Comparison of ENCODE assay signal across 22 cellular contexts in the genomic region with DNA sequence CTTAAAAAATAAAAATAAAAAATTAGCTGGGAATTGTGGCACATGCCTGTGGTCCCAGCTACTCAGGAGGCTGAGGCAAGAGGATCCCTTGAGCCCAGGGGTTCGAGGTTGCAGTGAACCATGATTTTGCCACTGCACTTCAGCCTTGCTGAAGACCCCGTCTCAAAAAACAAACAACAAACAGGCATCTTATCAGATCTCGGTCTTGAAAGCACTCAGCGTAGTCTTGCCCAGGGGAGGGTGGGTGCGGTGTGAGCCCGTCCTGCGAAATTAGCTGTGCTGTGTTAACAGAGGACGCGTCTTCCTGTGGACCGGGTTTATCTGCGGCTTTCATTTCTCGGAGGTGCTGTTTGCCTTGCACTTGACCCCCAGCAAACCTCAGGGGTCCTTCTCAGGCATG. TPM values are rescaled to one million over a fixed set of nuclear protein-coding genes. Genes with fewer than 3 reads are reported as not detected.
DNase-seq lines count a peak whose midpoint lies in the region; ATAC-seq, FAIRE-seq and TF ChIP-seq lines count a peak whose summit lies in the region.
"Had no signal": no experiment of that assay in that cellular context is flagged by ENCODE, and none has a peak within 500 bp of the region (broad histone marks: within the 10 kb centered on the region; RNA-seq: fewer than 3 reads in every experiment).

No MANE protein-coding gene starts in this region.

- peak; percentile 25 for DNase-seq in activated effector memory CD4-positive, alpha-beta T cell treated with anti-CD3 and anti-CD28 coated beads, Interleukin-2, amount 50 U/mL, for 16 hours
- DNase-seq in activated effector memory CD4-positive, alpha-beta T cell treated with Interleukin-2 at 50 U/mL for 16 hours, result no peak
- DNase-seq in RWPE2 (ENCODE audit: low spot score) (peak; percentile 45), kidney (peak; percentile 26), sciatic nerve (ENCODE audit: low spot score) (peak; percentile 45), ovary (no peak)
- no peak for DNase-seq in activated CD8-positive, alpha-beta memory T cell treated with anti-CD3 and anti-CD28 coated beads, Interleukin-2, amount 50 U/mL, for 4 hours
- DNase-seq: CD4-positive, CD25-positive, alpha-beta regulatory T cell; CD8-positive, alpha-beta T cell; DMS153; DND-41; H9 had no signal

- ATAC-seq in RWPE2 (ENCODE audit: low read depth) (no peak), sciatic nerve (no peak), SK-N-SH treated with all-trans-retinoic acid at 6 μM for 48 hours (no peak)
- ATAC-seq: CD8-positive, alpha-beta T cell; GM23338; HCT116 had no signal

- 84 to 91% (median 88%) methylated on average over 12 of the region's 12 CpGs for WGBS in ovary, 3 donors

- no peak for TF ChIP-seq EP300 in ovary (IDR thresholded peaks at IDR 0.05)

- H3K4me1 ChIP-seq in RWPE2 (ENCODE audit: insufficient read depth, poor library complexity, severe bottlenecking) (peaks cover 11% of the 10 kb centered on the region), kidney (ENCODE audit: control insufficient read depth in 1 of 2, insufficient read depth in 1 of 2, low read depth in 1 of 2, low read length in 2 of 2) (peaks cover 5 to 9% of the 10 kb centered on the region in 2 donors), ovary (ENCODE audit: insufficient read depth) (peaks cover 5% of the 10 kb centered on the region)

- no peak for FAIRE-seq in kidney (lab: Jason Lieb, UNC)
- FAIRE-seq: A204.1, G401.6, GM12892 had no signal

- H3K27me3 ChIP-seq in RWPE2 (ENCODE audit: insufficient read depth, poor library complexity, severe bottlenecking), result no peaks in the 10 kb centered on the region
- no peaks in the 10 kb centered on the region for H3K27me3 ChIP-seq in ovary
- H3K27me3 ChIP-seq: BLaER1 had no signal

- H3K4me3 ChIP-seq in RWPE2 (ENCODE audit: severe bottlenecking) (no peak overlapping the region), kidney (ENCODE audit: low read length in 2 of 2) (no peak overlapping the region), ovary (no peak overlapping the region)
- H3K4me3 ChIP-seq: BLaER1, GM23338 had no signal

- TF ChIP-seq POLR2A in ovary (IDR thresholded peaks at IDR 0.05), result no peak

- H3K9me3 ChIP-seq in RWPE2 (ENCODE audit: severe bottlenecking) (no peaks in the 10 kb centered on the region), kidney (ENCODE audit: control insufficient read depth in 1 of 2, low read length in 2 of 2) (no peaks in the 10 kb centered on the region), ovary (no peaks in the 10 kb centered on the region)
- H3K9me3 ChIP-seq: BLaER1, Caco-2 had no signal

- H3K27ac ChIP-seq in RWPE2 (ENCODE audit: poor library complexity, severe bottlenecking) (no peak overlapping the region), kidney (ENCODE audit: low read depth in 2 of 2, low read length in 2 of 2) (no peak overlapping the region), ovary (no peak overlapping the region)
- H3K27ac ChIP-seq: 22Rv1, BLaER1, C4-2B had no signal

- intact Hi-C loops in kidney (cut with DNase I) (no loop called here), sciatic nerve (cut with DNase I) (no loop called here), ovary (cut with DNase I) (no loop called here)

- no peak for TF ChIP-seq CTCF in RWPE2 (IDR thresholded peaks at IDR 0.05; ENCODE audit: poor library complexity, severe bottlenecking)
- TF ChIP-seq CTCF in kidney (IDR thresholded peaks at IDR 0.05; ENCODE audit: borderline replicate concordance, extremely low read depth, insufficient read depth), result no peak
- TF ChIP-seq CTCF in ovary (IDR thresholded peaks at IDR 0.05), result no peak

- H3K9ac ChIP-seq in kidney (ENCODE audit: low read length in 2 of 2), result no peak overlapping the region
- H3K9ac ChIP-seq: BLaER1 had no signal

- no peaks in the 10 kb centered on the region for H3K36me3 ChIP-seq in RWPE2 (ENCODE audit: low read depth)
- no peaks in the 10 kb centered on the region for H3K36me3 ChIP-seq in kidney (ENCODE audit: control insufficient read depth in 1 of 2, insufficient read depth in 2 of 2, low read length in 2 of 2)
- H3K36me3 ChIP-seq in ovary, result no peaks in the 10 kb centered on the region

TF ChIP-seq in SK-N-SH treated with all-trans-retinoic acid at 6 μM for 48 hours, 23 proteins besides CTCF, POLR2A, EP300 and RAD21:
- TF ChIP-seq, protein P1, sequence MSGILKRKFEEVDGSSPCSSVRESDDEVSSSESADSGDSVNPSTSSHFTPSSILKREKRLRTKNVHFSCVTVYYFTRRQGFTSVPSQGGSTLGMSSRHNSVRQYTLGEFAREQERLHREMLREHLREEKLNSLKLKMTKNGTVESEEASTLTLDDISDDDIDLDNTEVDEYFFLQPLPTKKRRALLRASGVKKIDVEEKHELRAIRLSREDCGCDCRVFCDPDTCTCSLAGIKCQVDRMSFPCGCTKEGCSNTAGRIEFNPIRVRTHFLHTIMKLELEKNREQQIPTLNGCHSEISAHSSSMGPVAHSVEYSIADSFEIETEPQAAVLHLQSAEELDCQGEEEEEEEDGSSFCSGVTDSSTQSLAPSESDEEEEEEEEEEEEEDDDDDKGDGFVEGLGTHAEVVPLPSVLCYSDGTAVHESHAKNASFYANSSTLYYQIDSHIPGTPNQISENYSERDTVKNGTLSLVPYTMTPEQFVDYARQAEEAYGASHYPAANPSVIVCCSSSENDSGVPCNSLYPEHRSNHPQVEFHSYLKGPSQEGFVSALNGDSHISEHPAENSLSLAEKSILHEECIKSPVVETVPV (CRISPR knock-in tag; IDR thresholded peaks at IDR 0.05), result no peak
- TF ChIP-seq, protein P2, sequence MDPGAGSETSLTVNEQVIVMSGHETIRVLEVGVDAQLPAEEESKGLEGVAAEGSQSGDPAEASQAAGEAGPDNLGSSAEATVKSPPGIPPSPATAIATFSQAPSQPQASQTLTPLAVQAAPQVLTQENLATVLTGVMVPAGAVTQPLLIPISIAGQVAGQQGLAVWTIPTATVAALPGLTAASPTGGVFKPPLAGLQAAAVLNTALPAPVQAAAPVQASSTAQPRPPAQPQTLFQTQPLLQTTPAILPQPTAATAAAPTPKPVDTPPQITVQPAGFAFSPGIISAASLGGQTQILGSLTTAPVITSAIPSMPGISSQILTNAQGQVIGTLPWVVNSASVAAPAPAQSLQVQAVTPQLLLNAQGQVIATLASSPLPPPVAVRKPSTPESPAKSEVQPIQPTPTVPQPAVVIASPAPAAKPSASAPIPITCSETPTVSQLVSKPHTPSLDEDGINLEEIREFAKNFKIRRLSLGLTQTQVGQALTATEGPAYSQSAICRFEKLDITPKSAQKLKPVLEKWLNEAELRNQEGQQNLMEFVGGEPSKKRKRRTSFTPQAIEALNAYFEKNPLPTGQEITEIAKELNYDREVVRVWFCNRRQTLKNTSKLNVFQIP (CRISPR knock-in tag; IDR thresholded peaks at IDR 0.05; ENCODE audit: borderline replicate concordance, low read depth), result no peak
- no peak for TF ChIP-seq RARB (CRISPR knock-in tag; IDR thresholded peaks at IDR 0.05)
- no peak for TF ChIP-seq BACH2 (CRISPR knock-in tag; IDR thresholded peaks at IDR 0.05; ENCODE audit: borderline replicate concordance)

RNA-seq across cellular contexts. Expression of a gene that starts 5.4 kb away (rescaled TPM):
- total RNA-seq in kidney, result 62.3 TPM
- 78.7 TPM for polyA plus RNA-seq in kidney (ENCODE audit: insufficient read depth, low read depth, low replicate concordance)
- total RNA-seq in sciatic nerve, result 60.7 TPM
- 10 to 100 TPM; 17.2 to 77.3 (median 25.6) TPM for total RNA-seq in ovary
- 10 to 100 TPM in 1 of 2 donors, 1 to 10 TPM in 1; 2.4 to 25.7 TPM for polyA plus RNA-seq in ovary

RNA-seq across cellular contexts. Expression of a gene that starts 40.2 kb away (rescaled TPM):
- total RNA-seq in kidney (75.0 TPM), sciatic nerve (66.0 TPM), ovary (100 to 1,000 TPM in 2 of 7 donors, 10 to 100 TPM in 5; 81.6 to 114 (median 93.6) TPM)
- polyA plus RNA-seq in kidney (ENCODE audit: insufficient read depth, low read depth, low replicate concordance) (63.6 TPM), ovary (10 to 100 TPM; 71.2 to 87.8 TPM)

Comparison
In these comparisons a context has a peak if more than half of its experiments do, and no peak if none do; other contexts are left out.
1. DNase-seq: peak in activated effector memory CD4-positive, alpha-beta T cell treated with anti-CD3 and anti-CD28 coated beads, Interleukin-2, amount 50 U/mL, for 16 hours (single experiment), RWPE2 (single experiment), kidney (single experiment) and sciatic nerve (single experiment); none in activated effector memory CD4-positive, alpha-beta T cell treated with Interleukin-2 at 50 U/mL for 16 hours (single experiment), ovary (0 of 5) and activated CD8-positive, alpha-beta memory T cell treated with anti-CD3 and anti-CD28 coated beads, Interleukin-2, amount 50 U/mL, for 4 hours (single experiment).